Comparison of ENCODE assay signal across 21 cellular contexts in the genomic region with DNA sequence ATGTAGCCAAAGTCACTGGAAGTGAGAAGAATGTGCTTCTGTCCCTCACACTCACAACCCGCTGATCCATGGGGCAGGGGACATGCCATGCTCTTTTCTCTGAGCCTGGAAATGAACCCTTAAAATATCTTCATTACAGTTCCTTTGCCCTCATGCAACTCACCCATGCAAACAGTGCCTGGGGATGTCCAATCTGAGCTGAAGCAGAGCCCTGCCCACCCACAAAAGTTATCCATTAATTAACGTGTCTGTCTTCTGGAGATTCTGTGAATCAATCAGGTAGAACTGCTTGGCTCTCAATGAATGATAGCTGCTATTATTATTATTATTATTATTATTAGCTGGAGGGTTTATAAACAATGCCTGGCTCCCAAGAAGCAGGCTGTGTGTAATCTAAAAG.
"Had no signal": no experiment of that assay in that cellular context is flagged by ENCODE, and none has a peak within 500 bp of the region (broad histone marks: within the 10 kb centered on the region; RNA-seq: fewer than 3 reads in every experiment).

No MANE protein-coding gene starts in this region.

- H3K4me3 Mint-ChIP-seq: activated CD8-positive, alpha-beta T cell treated with anti-CD3 and anti-CD28 coated beads, Interleukin-2, amount 10 ng/mL, durations not matched to agents 7 days and 5 days; activated naive CD8-positive, alpha-beta T cell treated with anti-CD3 and anti-CD28 coated beads, Interleukin-2, amount 50 U/mL, for 24 hours; activated T-cell treated with anti-CD3 and anti-CD28 coated beads, Interleukin-2, amount 50 U/mL, for 24 hours; T-helper 1 cell treated with Interleukin-12 subunit alpha and Interleukin-12 subunit beta and Interleukin-4 antibody, amounts not matched to agents 30 μg/mL and 1 μg/mL, for 36 hours; WTC11 had no signal

- H3K36me3 Mint-ChIP-seq: activated naive CD4-positive, alpha-beta T cell treated with anti-CD3 and anti-CD28 coated beads, Interleukin-2, amount 50 U/mL, for 72 hours; WTC11 had no signal

- ATAC-seq: activated CD8-positive, alpha-beta T cell treated with anti-CD3 and anti-CD28 coated beads, Interleukin-2, amount 10 ng/mL, durations not matched to agents 7 days and 5 days; activated naive CD4-positive, alpha-beta T cell treated with anti-CD3 and anti-CD28 coated beads, Interleukin-2, amount 50 U/mL, for 72 hours; activated naive CD8-positive, alpha-beta T cell treated with anti-CD3 and anti-CD28 coated beads, Interleukin-2, amount 50 U/mL, for 24 hours; body of pancreas; PC-3; WTC11 had no signal

- FAIRE-seq: bronchial epithelial cell, RCC 7860 had no signal

- H3K9me3 Mint-ChIP-seq: activated T-cell treated with anti-CD3 and anti-CD28 coated beads, Interleukin-2, amount 50 U/mL, for 24 hours; T-helper 1 cell treated with Interleukin-12 subunit alpha and Interleukin-12 subunit beta and Interleukin-4 antibody, amounts not matched to agents 30 μg/mL and 1 μg/mL, for 36 hours had no signal

- H3K27ac Mint-ChIP-seq: activated CD8-positive, alpha-beta T cell treated with anti-CD3 and anti-CD28 coated beads, Interleukin-2, amount 10 ng/mL, durations not matched to agents 7 days and 5 days; activated naive CD4-positive, alpha-beta T cell treated with anti-CD3 and anti-CD28 coated beads, Interleukin-2, amount 50 U/mL, for 72 hours; activated naive CD8-positive, alpha-beta T cell treated with anti-CD3 and anti-CD28 coated beads, Interleukin-2, amount 50 U/mL, for 24 hours; activated T-cell treated with anti-CD3 and anti-CD28 coated beads, Interleukin-2, amount 50 U/mL, for 24 hours; T-helper 1 cell treated with Interleukin-12 subunit alpha and Interleukin-12 subunit beta and Interleukin-4 antibody, amounts not matched to agents 30 μg/mL and 1 μg/mL, for 36 hours; WTC11 had no signal

- DNase-seq: activated CD4-positive, alpha-beta T cell treated with anti-CD3 and anti-CD28 coated beads for 48 hours; activated CD4-positive, alpha-beta T cell treated with anti-CD3 and anti-CD28 coated beads, Interleukin-2, amount 50 U/mL, for 4 hours; activated CD4-positive, CD25-positive, alpha-beta regulatory T cell treated with anti-CD3 and anti-CD28 coated beads, Interleukin-2, amount 50 U/mL, for 72 hours; activated CD8-positive, alpha-beta memory T cell treated with anti-CD3 and anti-CD28 coated beads, Interleukin-2, amount 50 U/mL, for 48 hours; activated CD8-positive, alpha-beta T cell treated with anti-CD3 and anti-CD28 coated beads, Interleukin-2, amount 10 ng/mL, durations not matched to agents 7 days and 5 days; activated effector memory CD4-positive, alpha-beta T cell treated with anti-CD3 and anti-CD28 coated beads, Interleukin-2, amount 50 U/mL, for 16 hours; activated naive CD4-positive, alpha-beta T cell treated with Interleukin-2 at 50 U/mL for 16 hours; activated naive CD8-positive, alpha-beta T cell treated with anti-CD3 and anti-CD28 coated beads, Interleukin-2, amount 50 U/mL, for 24 hours; activated T-cell treated with anti-CD3 and anti-CD28 coated beads, Interleukin-2, amount 50 U/mL, for 24 hours; amniotic stem cell; central memory CD4-positive, alpha-beta T cell; NCI-H1436 treated with DMSO at 0.1 percent for 48 hours; NCI-H510A treated with DMSO at 0.1 percent for 48 hours; PC-3; SHP77 had no signal
